18 cellular contexts compared by ENCODE assay signal in genomic region chr15:69302929-69303328, GRCh38. TPM values are rescaled to one million over a fixed set of nuclear protein-coding genes. Genes with fewer than 3 reads are reported as not detected.
"Had no signal": no experiment of that assay in that cellular context is flagged by ENCODE, and none has a peak within 500 bp of the region (broad histone marks: within the 10 kb centered on the region; RNA-seq: fewer than 3 reads in every experiment).

No MANE protein-coding gene starts in this region.

- H3K36me3 ChIP-seq: heart left ventricle, prostate gland had no signal

- H3K4me3 ChIP-seq: heart left ventricle, prostate gland, testis had no signal

- ATAC-seq: heart left ventricle; left cardiac atrium; naive thymus-derived CD4-positive, alpha-beta T cell; stimulated activated naive B cell treated with anti-CD40 and anti-IgM and Interleukin-4, amounts not matched to agents 10 μg/mL and 1 μg/mL and 100 μg/mL, for 72 hours; WTC11 had no signal

- H3K27me3 ChIP-seq: testis had no signal

- DNase-seq: activated naive CD4-positive, alpha-beta T cell treated with Interleukin-2 at 50 U/mL for 16 hours; activated naive CD8-positive, alpha-beta T cell treated with anti-CD3 and anti-CD28 coated beads for 36 hours; activated T-cell treated with anti-CD3 and anti-CD28 coated beads, Interleukin-2, amount 50 U/mL, for 24 hours; amniotic stem cell; cortex of kidney; heart left ventricle; left cardiac atrium; naive thymus-derived CD4-positive, alpha-beta T cell; stimulated activated CD4-positive, alpha-beta T cell treated with anti-CD3 and anti-CD28 coated beads, Interleukin-2, amount 100 ng/mL, for 48 hours; stimulated activated CD8-positive, alpha-beta memory T cell treated with anti-CD3 and anti-CD28 coated beads, Interleukin-4, amount 100 ng/mL, for 48 hours; stimulated activated naive B cell treated with anti-CD40 and anti-IgM and Interleukin-4, amounts not matched to agents 10 μg/mL and 1 μg/mL and 100 μg/mL, for 72 hours; T-helper 9 cell; testis had no signal

- H3K27ac ChIP-seq: heart left ventricle, prostate gland, testis had no signal

- H3K9me3 ChIP-seq: heart left ventricle, prostate gland, testis had no signal

- FAIRE-seq: islet of Langerhans had no signal

RNA-seq across cellular contexts. Expression of gene PAQR5, which starts 4.2 kb away (rescaled TPM):
- total RNA-seq: activated T-helper 2 cell treated with anti-CD3 and anti-CD28 coated beads, Interferon-gamma antibody, Interleukin-2, Interleukin-4, amounts not matched to agents 10 μg/mL and 5 μg/mL and 100 μg/mL, durations not matched to agents 14 hours and 24 hours and 36 hours; T-helper 1 cell treated with Interleukin-12 subunit alpha and Interleukin-12 subunit beta and Interleukin-4 antibody, amounts not matched to agents 30 ng/mL and 1 ng/mL, for 36 hours had no signal
- polyA plus RNA-seq: naive thymus-derived CD4-positive, alpha-beta T cell had no signal
